In genomic region chr19:43474986-43475705, GRCh38 we compare ENCODE assay signal across 8 cellular contexts. TPM values are rescaled to one million over a fixed set of nuclear protein-coding genes. Genes with fewer than 3 reads are reported as not detected.
A peak's percentile ranks its signal among the peaks of the same experiment; 100 is the strongest.
DNase-seq lines count a peak whose midpoint lies in the region; ATAC-seq and TF ChIP-seq lines count a peak whose summit lies in the region.

No MANE protein-coding gene starts in this region.

- peak overlapping the region; percentile 92 for H3K27ac Mint-ChIP-seq in activated T-cell treated with anti-CD3 and anti-CD28 coated beads, Interleukin-2, amount 50 U/mL, for 24 hours

- H3K9ac ChIP-seq in NT2/D1 (ENCODE audit: insufficient read length, low read depth), result peak overlapping the region; percentile 68

- TF ChIP-seq CTCF in GM10266 (IDR thresholded peaks at IDR 0.05; ENCODE audit: control insufficient read depth, insufficient read depth, low read depth, missing control alignments) (no peak), epithelial cell of proximal tubule (conservative IDR thresholded peaks at IDR 0.05; ENCODE audit: low read depth, low read length) (no peak)

- no peaks in the 10 kb centered on the region for H3K36me3 ChIP-seq in NT2/D1 (ENCODE audit: insufficient read depth, insufficient read length, low read length)

- ATAC-seq in HG03196 (IDR thresholded peaks at IDR 0.05; ENCODE audit: unreplicated experiment), result peak; percentile 61

- peaks cover 2% of the 10 kb centered on the region for H3K4me1 ChIP-seq in NT2/D1 (ENCODE audit: insufficient read depth, insufficient read length)

- no peaks in the 10 kb centered on the region for H3K9me3 ChIP-seq in NT2/D1 (ENCODE audit: insufficient read depth, low read length)

- no peaks in the 10 kb centered on the region for H3K27me3 Mint-ChIP-seq in activated T-cell treated with anti-CD3 and anti-CD28 coated beads, Interleukin-2, amount 50 U/mL, for 24 hours

- DNase-seq in GM10266 (ENCODE audit: extremely low spot score), result peak; percentile 93
- peak; percentile 87 for DNase-seq in NT2/D1 (ENCODE audit: low read depth, low spot score)
- peak; percentile 97 for DNase-seq in activated T-cell treated with anti-CD3 and anti-CD28 coated beads, Interleukin-2, amount 50 U/mL, for 24 hours
- DNase-seq in epithelial cell of proximal tubule (ENCODE audit: low read depth), result peak; percentile 42
- DNase-seq in middle frontal gyrus (ENCODE audit: extremely low spot score, low spot score), result peak; percentile 80
- DNase-seq in stimulated activated CD8-positive, alpha-beta memory T cell treated with anti-CD3 and anti-CD28 coated beads, Interleukin-15, amount 100 ng/mL, for 4 hours (ENCODE audit: low read depth in 2 of 2), result peak; percentile 87 to 91
- no peak for DNase-seq in NCI-H524 (lab: John Stamatoyannopoulos, UW)

- H3K36me3 Mint-ChIP-seq in activated T-cell treated with anti-CD3 and anti-CD28 coated beads, Interleukin-2, amount 50 U/mL, for 24 hours (ENCODE audit: low read depth), result peaks cover 38% of the 10 kb centered on the region

- H3K4me3 ChIP-seq in NT2/D1 (ENCODE audit: insufficient read length, low read depth) (peak overlapping the region; percentile 28), epithelial cell of proximal tubule (ENCODE audit: low read depth, low read length) (peak overlapping the region; percentile 53)

- H3K4me1 Mint-ChIP-seq in activated T-cell treated with anti-CD3 and anti-CD28 coated beads, Interleukin-2, amount 50 U/mL, for 24 hours (ENCODE audit: low read depth), result peaks cover 43% of the 10 kb centered on the region

- no peaks in the 10 kb centered on the region for H3K9me3 Mint-ChIP-seq in activated T-cell treated with anti-CD3 and anti-CD28 coated beads, Interleukin-2, amount 50 U/mL, for 24 hours

- peak overlapping the region; percentile 63 for H3K4me3 Mint-ChIP-seq in activated T-cell treated with anti-CD3 and anti-CD28 coated beads, Interleukin-2, amount 50 U/mL, for 24 hours

- H3K27me3 ChIP-seq in NT2/D1 (ENCODE audit: insufficient read depth, insufficient read length), result peaks cover 9% of the 10 kb centered on the region

RNA-seq across cellular contexts. Expression of gene LYPD3, which starts 9.7 kb away (rescaled TPM):
- total RNA-seq in epithelial cell of proximal tubule, result 0.98 and 1.6 TPM in 2 replicates

RNA-seq across cellular contexts. Expression of gene PHLDB3, which starts 29.4 kb away (rescaled TPM):
- 6.0 and 15.8 TPM in 2 replicates for total RNA-seq in epithelial cell of proximal tubule

RNA-seq across cellular contexts. Expression of gene ETHE1, which starts 51.9 kb away (rescaled TPM):
- total RNA-seq in epithelial cell of proximal tubule, result 55.9 and 76.0 TPM in 2 replicates

RNA-seq across cellular contexts. Expression of gene ZNF575, which starts 57.8 kb away (rescaled TPM):
- not detected in 2 replicates for total RNA-seq in epithelial cell of proximal tubule

Comparison
In these comparisons a context has a peak if more than half of its experiments do, and no peak if none do; other contexts are left out.
1. DNase-seq: peak in GM10266 (single experiment), NT2/D1 (single experiment), activated T-cell treated with anti-CD3 and anti-CD28 coated beads, Interleukin-2, amount 50 U/mL, for 24 hours (single experiment), epithelial cell of proximal tubule (single experiment), middle frontal gyrus (single experiment) and stimulated activated CD8-positive, alpha-beta memory T cell treated with anti-CD3 and anti-CD28 coated beads, Interleukin-15, amount 100 ng/mL, for 4 hours (2 of 2); none in NCI-H524 (0 of 2).